In the genomic region with DNA sequence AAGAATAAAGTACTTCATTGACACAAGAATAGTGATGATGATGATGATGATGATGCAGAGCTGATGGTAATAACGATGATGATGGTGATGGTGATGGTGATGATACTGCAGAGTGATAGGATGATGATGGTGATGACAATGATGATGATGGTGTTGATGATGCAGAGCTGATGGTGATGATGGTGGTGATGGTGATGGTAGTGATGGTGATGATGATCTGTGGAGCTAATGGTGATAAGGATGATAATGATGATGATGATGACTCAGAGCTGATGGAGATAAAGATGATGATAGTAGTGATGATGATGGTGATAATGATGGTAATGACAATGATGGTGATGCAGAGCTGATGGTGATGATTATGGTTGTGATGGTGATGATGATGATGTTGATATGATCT, we compare ENCODE assay signal across 6 cellular contexts.
"Had no signal": no experiment of that assay in that cellular context is flagged by ENCODE, and none has a peak within 500 bp of the region (broad histone marks: within the 10 kb centered on the region; RNA-seq: fewer than 3 reads in every experiment).

No MANE protein-coding gene starts in this region.

- H3K9me3 ChIP-seq: HAP-1 had no signal

- H3K4me3 ChIP-seq: GM23338, HAP-1 had no signal

- H3K4me2 ChIP-seq: GM23338 had no signal

- DNase-seq: H7, Kasumi-1, KG1 had no signal

- H3K4me1 ChIP-seq: HAP-1 had no signal

- H2AFZ ChIP-seq: GM23338 had no signal

- ATAC-seq: GM23338, HCT116 had no signal

- H3K36me3 ChIP-seq: HAP-1 had no signal
